8 cellular contexts compared by ENCODE assay signal in the genomic region with DNA sequence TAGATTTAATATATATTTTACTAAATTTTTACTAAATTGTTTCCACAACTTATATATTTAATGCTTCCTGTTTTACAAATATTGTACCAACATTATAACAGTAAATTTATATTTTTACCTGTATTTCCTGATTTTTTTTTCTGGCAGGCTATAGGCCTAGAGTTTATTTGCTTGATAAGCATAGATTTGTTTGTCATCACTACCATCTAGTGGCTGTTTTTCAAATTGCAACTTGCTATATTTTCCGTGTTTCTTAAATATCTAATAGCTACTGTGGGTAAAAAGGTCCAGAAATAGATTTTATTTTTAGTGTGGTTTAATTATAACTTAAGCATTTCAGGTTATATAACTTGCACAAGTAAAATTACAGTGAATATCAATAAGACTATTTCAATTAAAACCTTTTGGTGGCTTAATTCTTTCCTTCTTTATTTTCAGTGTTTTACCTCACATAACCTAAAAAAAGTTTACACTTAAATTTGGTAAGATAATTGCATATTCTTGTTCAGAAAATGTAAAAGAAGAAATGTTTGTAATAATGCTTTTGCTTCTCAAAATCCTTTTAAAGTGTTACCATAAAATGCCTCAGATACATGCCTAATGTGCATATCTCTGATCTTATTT.
A peak's percentile ranks its signal among the peaks of the same experiment; 100 is the strongest.
DNase-seq lines count a peak whose midpoint lies in the region; ATAC-seq, FAIRE-seq and TF ChIP-seq lines count a peak whose summit lies in the region.

No MANE protein-coding gene starts in this region.

- H3K9ac ChIP-seq in keratinocyte (ENCODE audit: control insufficient read depth, extremely low read depth, insufficient read depth, low read length), result no peak overlapping the region

- H3K36me3 ChIP-seq in cardiac muscle cell, result no peaks in the 10 kb centered on the region
- H3K36me3 ChIP-seq in keratinocyte (ENCODE audit: control insufficient read depth in 2 of 2, extremely low read depth in 1 of 2, insufficient read depth in 2 of 2, low read length in 2 of 2), result peaks cover 3 to 11% of the 10 kb centered on the region in 2 experiments
- no peaks in the 10 kb centered on the region for H3K36me3 ChIP-seq in upper lobe of right lung

- ATAC-seq in right cardiac atrium, result no peak
- ATAC-seq in HG02759 (IDR thresholded peaks at IDR 0.05; ENCODE audit: unreplicated experiment), result peak; percentile 61
- peak; percentile 65 for ATAC-seq in upper lobe of right lung

- H3K9me3 ChIP-seq in cardiac muscle cell (ENCODE audit: low read depth) (no peaks in the 10 kb centered on the region), right cardiac atrium (ENCODE audit: control insufficient read depth, low read length) (no peaks in the 10 kb centered on the region), keratinocyte (ENCODE audit: control insufficient read depth, low read depth, low read length) (no peaks in the 10 kb centered on the region), upper lobe of right lung (no peaks in the 10 kb centered on the region)

- no peaks in the 10 kb centered on the region for H3K27me3 ChIP-seq in cardiac muscle cell
- H3K27me3 ChIP-seq in right cardiac atrium (ENCODE audit: control insufficient read depth, insufficient read depth), result no peaks in the 10 kb centered on the region
- no peaks in the 10 kb centered on the region for H3K27me3 ChIP-seq in keratinocyte (ENCODE audit: control insufficient read depth, extremely low read depth, insufficient read depth, low read length)
- no peaks in the 10 kb centered on the region for H3K27me3 ChIP-seq in upper lobe of right lung

- H3K4me1 ChIP-seq in cardiac muscle cell (ENCODE audit: low read depth), result no peaks in the 10 kb centered on the region
- H3K4me1 ChIP-seq in right cardiac atrium (ENCODE audit: control insufficient read depth, insufficient read depth, low read length), result no peaks in the 10 kb centered on the region
- peaks cover 4% of the 10 kb centered on the region for H3K4me1 ChIP-seq in keratinocyte (ENCODE audit: control insufficient read depth, extremely low read depth, insufficient read depth, low read length)
- H3K4me1 ChIP-seq in upper lobe of right lung, result no peaks in the 10 kb centered on the region

- H3K4me3 ChIP-seq in cardiac muscle cell (no peak overlapping the region), right cardiac atrium (ENCODE audit: low read length) (no peak overlapping the region), keratinocyte (ENCODE audit: control insufficient read depth in 2 of 3, extremely low read depth in 1 of 3, insufficient read depth in 2 of 3, low read depth in 1 of 3, low read length in 3 of 3) (no peak overlapping the region), upper lobe of right lung (no peak overlapping the region)

- no peak overlapping the region for H2AFZ ChIP-seq in keratinocyte (ENCODE audit: control insufficient read depth, low read length)

- H3K4me2 ChIP-seq in keratinocyte (ENCODE audit: control insufficient read depth, extremely low read depth, insufficient read depth, low read depth, low read length), result no peak overlapping the region

- intact Hi-C loops in right cardiac atrium (cut with DNase I) (loop anchor here in 3 of 4 donors (2.0 to 5.0 kb wide), 2 partner anchors 117 to 119 kb away; no protein-coding TSS in a partner anchor), upper lobe of right lung (cut with DNase I) (loop anchor here (5.0 kb wide), 1 partner anchor 119 kb away; no protein-coding TSS in a partner anchor)

- H3K27ac ChIP-seq in cardiac muscle cell (no peak overlapping the region), right cardiac atrium (ENCODE audit: low read length) (no peak overlapping the region), keratinocyte (ENCODE audit: control insufficient read depth, insufficient read depth, low read length) (no peak overlapping the region), upper lobe of right lung (no peak overlapping the region)

- dilution Hi-C loops in keratinocyte (cut with MboI; ENCODE audit: extremely low pct_ligation_motif_present, low sequenced_read_pairs), result no loop called here

- H3K79me2 ChIP-seq in keratinocyte (ENCODE audit: control insufficient read depth, insufficient read depth, low read length), result peaks cover 45% of the 10 kb centered on the region

- peak; percentile 51 to 78 for DNase-seq in cardiac muscle cell (ENCODE audit: low read depth in 1 of 2, low spot score in 1 of 2)
- no peak for DNase-seq in right cardiac atrium
- peak; percentile 2 for DNase-seq in NCI-H2029 treated with DMSO at 0.1 percent for 48 hours (lab: John Stamatoyannopoulos, UW)
- DNase-seq in astrocyte of the hippocampus (ENCODE audit: low read depth, low spot score), result peak; percentile 76
- DNase-seq in keratinocyte (ENCODE audit: low read depth, low spot score), result no peak
- DNase-seq in upper lobe of right lung, result no peak
- no peak for DNase-seq in D341Med (ENCODE audit: low spot score)

- TF ChIP-seq CTCF in cardiac muscle cell (IDR thresholded peaks at IDR 0.05; ENCODE audit: low read depth, low read length) (peak; percentile 65), keratinocyte (optimal IDR thresholded peaks at IDR 0.05 in 1 of 3, IDR thresholded peaks at IDR 0.05 in 1 of 3, conservative IDR thresholded peaks at IDR 0.05 in 1 of 3; ENCODE audit: extremely low read depth in 1 of 3, insufficient read depth in 2 of 3, low read length in 3 of 3) (peak in 2 of 3 experiments; percentile 38 to 60), upper lobe of right lung (IDR thresholded peaks at IDR 0.05) (peak; percentile 91)

- no peaks in the 10 kb centered on the region for H3K9me1 ChIP-seq in keratinocyte (ENCODE audit: control insufficient read depth, extremely low read depth, insufficient read depth, low read length)

- FAIRE-seq in keratinocyte (lab: Jason Lieb, UNC), result no peak

- no peaks in the 10 kb centered on the region for H4K20me1 ChIP-seq in keratinocyte (ENCODE audit: control insufficient read depth, extremely low read depth, insufficient read depth, low read length)

- WGBS in right cardiac atrium, result 0% methylated on average over 1 of the region's 1 CpG

Comparison
In these comparisons a context has a peak if more than half of its experiments do, and no peak if none do; other contexts are left out.
1. DNase-seq: peak in cardiac muscle cell (2 of 2), NCI-H2029 treated with DMSO at 0.1 percent for 48 hours (single experiment) and astrocyte of the hippocampus (single experiment); none in right cardiac atrium (0 of 3), keratinocyte (single experiment), upper lobe of right lung (single experiment) and D341Med (single experiment).
2. ATAC-seq: peak in HG02759 (single experiment) and upper lobe of right lung (single experiment); none in right cardiac atrium (0 of 2).
3. Peak in every context shown above with its lines, with median percentiles within 50 percentile points of each other: CTCF ChIP-seq.